1 cellular context compared by ENCODE assay signal in the genomic region with DNA sequence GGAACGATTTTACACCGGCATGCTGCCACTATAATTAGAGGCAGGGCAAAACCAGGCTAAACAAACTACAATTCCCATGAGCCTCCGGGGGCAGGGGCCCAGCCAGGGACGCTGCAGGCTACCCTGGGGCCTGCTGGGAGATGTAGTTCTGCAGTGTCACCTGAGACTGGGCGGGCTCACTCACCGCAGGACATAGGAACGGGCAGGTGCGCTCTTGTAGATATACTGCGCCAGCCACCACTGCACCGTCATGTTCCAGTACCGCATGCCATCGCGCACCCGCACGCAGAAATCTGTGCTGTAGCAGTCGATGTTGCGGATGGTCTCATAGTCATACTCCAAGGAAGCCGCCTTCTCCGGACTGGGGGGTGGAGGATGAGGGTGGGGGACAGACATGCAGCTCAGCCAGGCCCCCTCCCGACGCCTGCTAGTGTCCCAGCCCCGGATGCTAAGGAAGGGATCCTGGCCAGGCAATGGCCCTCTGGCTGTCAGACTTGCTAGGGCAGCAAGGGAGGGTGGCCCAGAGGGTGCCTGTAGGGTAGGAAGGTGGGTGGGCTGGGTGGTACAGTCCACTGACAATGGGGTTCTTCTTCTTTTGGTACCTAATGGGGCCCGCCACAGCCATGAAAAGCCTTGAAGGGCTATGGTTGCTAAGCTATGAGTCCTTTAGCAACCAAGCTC.
TF ChIP-seq lines count a peak whose summit lies in the region.

No MANE protein-coding gene starts in this region.

TF ChIP-seq in GM12878, 131 proteins besides CTCF, POLR2A, EP300 and RAD21:
- TF ChIP-seq EGR1 (IDR thresholded peaks at IDR 0.05; ENCODE audit: borderline replicate concordance in 1 of 2, low read depth in 2 of 2, low read length in 2 of 2) (no peak), TBL1XR1 (IDR thresholded peaks at IDR 0.05; ENCODE audit: low read depth, low read length) (no peak), BACH1 (IDR thresholded peaks at IDR 0.05; ENCODE audit: borderline replicate concordance) (no peak), KDM1A (IDR thresholded peaks at IDR 0.05; ENCODE audit: borderline replicate concordance) (no peak), NBN (IDR thresholded peaks at IDR 0.05) (no peak), NR2C1 (IDR thresholded peaks at IDR 0.05) (0 out of 2 replicates have a peak, but pooled peaks have one; percentile 11), IKZF1 (conservative IDR thresholded peaks at IDR 0.05) (peak; percentile 67), TCF12 (IDR thresholded peaks at IDR 0.05; ENCODE audit: low read depth, low read length) (no peak), RELA (IDR thresholded peaks at IDR 0.05; ENCODE audit: borderline replicate concordance, partially characterized antibody) (no peak), TARDBP (IDR thresholded peaks at IDR 0.05; ENCODE audit: borderline replicate concordance) (peak; percentile 90), HDAC2 (IDR thresholded peaks at IDR 0.05) (no peak), HCFC1 (IDR thresholded peaks at IDR 0.05; ENCODE audit: low read length) (peak; percentile 95), ATF7 (IDR thresholded peaks at IDR 0.05; ENCODE audit: low read depth) (no peak), SMC3 (IDR thresholded peaks at IDR 0.05; ENCODE audit: borderline replicate concordance, low read length) (no peak), BHLHE40 (IDR thresholded peaks at IDR 0.05; ENCODE audit: borderline replicate concordance in 1 of 2, low read depth in 2 of 2, low read length in 1 of 2) (no peak), GATAD2B (conservative IDR thresholded peaks at IDR 0.05; ENCODE audit: low read depth) (no peak), MEF2A (IDR thresholded peaks at IDR 0.05; ENCODE audit: insufficient read depth, low read depth, low read length) (no peak), YY1 (IDR thresholded peaks at IDR 0.05; ENCODE audit: low read depth, low read length) (0 out of 2 replicates have a peak, but pooled peaks have one; percentile 17), ASH2L (IDR thresholded peaks at IDR 0.05; ENCODE audit: borderline replicate concordance, low read depth) (no peak), POU2F2 (IDR thresholded peaks at IDR 0.05; ENCODE audit: borderline replicate concordance, low read depth, low read length) (no peak), PAX8 (IDR thresholded peaks at IDR 0.05) (no peak), RBBP5 (conservative IDR thresholded peaks at IDR 0.05) (no peak), ZNF622 (IDR thresholded peaks at IDR 0.05) (no peak), JUND (IDR thresholded peaks at IDR 0.05; ENCODE audit: low read depth, low read length) (no peak), MYC (IDR thresholded peaks at IDR 0.05; ENCODE audit: insufficient read depth, insufficient read length, insufficient replicate concordance, low read length, severe bottlenecking) (no peak), BCL11A (IDR thresholded peaks at IDR 0.05; ENCODE audit: low read depth, low read length) (no peak), CREM (IDR thresholded peaks at IDR 0.05; ENCODE audit: low read depth) (peak; percentile 68; the same call in 1 of the 2 replicates), HDGF (IDR thresholded peaks at IDR 0.05) (no peak), SIX5 (IDR thresholded peaks at IDR 0.05; ENCODE audit: low read depth, low read length, severe bottlenecking) (peak; percentile 96)
- TF ChIP-seq, protein P1, sequence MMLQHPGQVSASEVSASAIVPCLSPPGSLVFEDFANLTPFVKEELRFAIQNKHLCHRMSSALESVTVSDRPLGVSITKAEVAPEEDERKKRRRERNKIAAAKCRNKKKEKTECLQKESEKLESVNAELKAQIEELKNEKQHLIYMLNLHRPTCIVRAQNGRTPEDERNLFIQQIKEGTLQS (IDR thresholded peaks at IDR 0.05; ENCODE audit: borderline replicate concordance, extremely low read depth, low read depth, low read length) = peak; percentile 42; the same call in 1 of the 2 replicates
- TF ChIP-seq, protein P2, sequence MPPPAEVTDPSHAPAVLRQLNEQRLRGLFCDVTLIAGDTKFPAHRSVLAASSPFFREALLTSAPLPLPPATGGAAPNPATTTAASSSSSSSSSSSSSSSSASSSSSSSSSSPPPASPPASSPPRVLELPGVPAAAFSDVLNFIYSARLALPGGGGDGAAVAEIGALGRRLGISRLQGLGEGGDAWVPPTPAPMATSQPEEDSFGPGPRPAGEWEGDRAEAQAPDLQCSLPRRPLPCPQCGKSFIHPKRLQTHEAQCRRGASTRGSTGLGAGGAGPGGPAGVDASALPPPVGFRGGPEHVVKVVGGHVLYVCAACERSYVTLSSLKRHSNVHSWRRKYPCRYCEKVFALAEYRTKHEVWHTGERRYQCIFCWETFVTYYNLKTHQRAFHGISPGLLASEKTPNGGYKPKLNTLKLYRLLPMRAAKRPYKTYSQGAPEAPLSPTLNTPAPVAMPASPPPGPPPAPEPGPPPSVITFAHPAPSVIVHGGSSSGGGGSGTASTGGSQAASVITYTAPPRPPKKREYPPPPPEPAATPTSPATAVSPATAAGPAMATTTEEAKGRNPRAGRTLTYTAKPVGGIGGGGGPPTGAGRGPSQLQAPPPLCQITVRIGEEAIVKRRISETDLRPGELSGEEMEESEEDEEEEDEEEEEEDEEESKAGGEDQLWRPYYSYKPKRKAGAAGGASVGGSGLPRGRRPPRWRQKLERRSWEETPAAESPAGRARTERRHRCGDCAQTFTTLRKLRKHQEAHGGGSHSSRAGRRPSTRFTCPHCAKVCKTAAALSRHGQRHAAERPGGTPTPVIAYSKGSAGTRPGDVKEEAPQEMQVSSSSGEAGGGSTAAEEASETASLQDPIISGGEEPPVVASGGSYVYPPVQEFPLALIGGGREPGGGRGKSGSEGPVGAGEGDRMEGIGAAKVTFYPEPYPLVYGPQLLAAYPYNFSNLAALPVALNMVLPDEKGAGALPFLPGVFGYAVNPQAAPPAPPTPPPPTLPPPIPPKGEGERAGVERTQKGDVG (CRISPR knock-in tag; IDR thresholded peaks at IDR 0.05) = no peak
- TF ChIP-seq, protein P3, sequence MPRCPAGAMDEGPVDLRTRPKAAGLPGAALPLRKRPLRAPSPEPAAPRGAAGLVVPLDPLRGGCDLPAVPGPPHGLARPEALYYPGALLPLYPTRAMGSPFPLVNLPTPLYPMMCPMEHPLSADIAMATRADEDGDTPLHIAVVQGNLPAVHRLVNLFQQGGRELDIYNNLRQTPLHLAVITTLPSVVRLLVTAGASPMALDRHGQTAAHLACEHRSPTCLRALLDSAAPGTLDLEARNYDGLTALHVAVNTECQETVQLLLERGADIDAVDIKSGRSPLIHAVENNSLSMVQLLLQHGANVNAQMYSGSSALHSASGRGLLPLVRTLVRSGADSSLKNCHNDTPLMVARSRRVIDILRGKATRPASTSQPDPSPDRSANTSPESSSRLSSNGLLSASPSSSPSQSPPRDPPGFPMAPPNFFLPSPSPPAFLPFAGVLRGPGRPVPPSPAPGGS (IDR thresholded peaks at IDR 0.05; ENCODE audit: borderline replicate concordance, insufficient read depth, low read depth, low read length, poor library complexity, severe bottlenecking) = no peak
- TF ChIP-seq, protein P4, sequence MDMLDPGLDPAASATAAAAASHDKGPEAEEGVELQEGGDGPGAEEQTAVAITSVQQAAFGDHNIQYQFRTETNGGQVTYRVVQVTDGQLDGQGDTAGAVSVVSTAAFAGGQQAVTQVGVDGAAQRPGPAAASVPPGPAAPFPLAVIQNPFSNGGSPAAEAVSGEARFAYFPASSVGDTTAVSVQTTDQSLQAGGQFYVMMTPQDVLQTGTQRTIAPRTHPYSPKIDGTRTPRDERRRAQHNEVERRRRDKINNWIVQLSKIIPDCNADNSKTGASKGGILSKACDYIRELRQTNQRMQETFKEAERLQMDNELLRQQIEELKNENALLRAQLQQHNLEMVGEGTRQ (IDR thresholded peaks at IDR 0.05; ENCODE audit: borderline replicate concordance, low read depth, low read length) = no peak
- TF ChIP-seq, protein P5, sequence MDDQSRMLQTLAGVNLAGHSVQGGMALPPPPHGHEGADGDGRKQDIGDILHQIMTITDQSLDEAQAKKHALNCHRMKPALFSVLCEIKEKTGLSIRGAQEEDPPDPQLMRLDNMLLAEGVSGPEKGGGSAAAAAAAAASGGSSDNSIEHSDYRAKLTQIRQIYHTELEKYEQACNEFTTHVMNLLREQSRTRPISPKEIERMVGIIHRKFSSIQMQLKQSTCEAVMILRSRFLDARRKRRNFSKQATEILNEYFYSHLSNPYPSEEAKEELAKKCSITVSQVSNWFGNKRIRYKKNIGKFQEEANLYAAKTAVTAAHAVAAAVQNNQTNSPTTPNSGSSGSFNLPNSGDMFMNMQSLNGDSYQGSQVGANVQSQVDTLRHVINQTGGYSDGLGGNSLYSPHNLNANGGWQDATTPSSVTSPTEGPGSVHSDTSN (IDR thresholded peaks at IDR 0.05; ENCODE audit: insufficient replicate concordance, low read depth, low read length) = no peak
- TF ChIP-seq, protein P6, sequence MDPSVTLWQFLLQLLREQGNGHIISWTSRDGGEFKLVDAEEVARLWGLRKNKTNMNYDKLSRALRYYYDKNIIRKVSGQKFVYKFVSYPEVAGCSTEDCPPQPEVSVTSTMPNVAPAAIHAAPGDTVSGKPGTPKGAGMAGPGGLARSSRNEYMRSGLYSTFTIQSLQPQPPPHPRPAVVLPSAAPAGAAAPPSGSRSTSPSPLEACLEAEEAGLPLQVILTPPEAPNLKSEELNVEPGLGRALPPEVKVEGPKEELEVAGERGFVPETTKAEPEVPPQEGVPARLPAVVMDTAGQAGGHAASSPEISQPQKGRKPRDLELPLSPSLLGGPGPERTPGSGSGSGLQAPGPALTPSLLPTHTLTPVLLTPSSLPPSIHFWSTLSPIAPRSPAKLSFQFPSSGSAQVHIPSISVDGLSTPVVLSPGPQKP (IDR thresholded peaks at IDR 0.05; ENCODE audit: low read depth, low read length) = no peak
- TF ChIP-seq, protein P7, sequence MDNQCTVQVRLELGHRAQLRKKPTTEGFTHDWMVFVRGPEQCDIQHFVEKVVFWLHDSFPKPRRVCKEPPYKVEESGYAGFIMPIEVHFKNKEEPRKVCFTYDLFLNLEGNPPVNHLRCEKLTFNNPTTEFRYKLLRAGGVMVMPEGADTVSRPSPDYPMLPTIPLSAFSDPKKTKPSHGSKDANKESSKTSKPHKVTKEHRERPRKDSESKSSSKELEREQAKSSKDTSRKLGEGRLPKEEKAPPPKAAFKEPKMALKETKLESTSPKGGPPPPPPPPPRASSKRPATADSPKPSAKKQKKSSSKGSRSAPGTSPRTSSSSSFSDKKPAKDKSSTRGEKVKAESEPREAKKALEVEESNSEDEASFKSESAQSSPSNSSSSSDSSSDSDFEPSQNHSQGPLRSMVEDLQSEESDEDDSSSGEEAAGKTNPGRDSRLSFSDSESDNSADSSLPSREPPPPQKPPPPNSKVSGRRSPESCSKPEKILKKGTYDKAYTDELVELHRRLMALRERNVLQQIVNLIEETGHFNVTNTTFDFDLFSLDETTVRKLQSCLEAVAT (IDR thresholded peaks at IDR 0.05) = no peak
